ENCODE assay signal across 8 cellular contexts in genomic region chr5:34022131-34022705, GRCh38. TPM values are rescaled to one million over a fixed set of nuclear protein-coding genes. Genes with fewer than 3 reads are reported as not detected.
DNase-seq lines count a peak whose midpoint lies in the region; ATAC-seq and TF ChIP-seq lines count a peak whose summit lies in the region.

No MANE protein-coding gene starts in this region.

- no peaks in the 10 kb centered on the region for H3K9me3 ChIP-seq in MG63
- no peaks in the 10 kb centered on the region for H3K9me3 ChIP-seq in HAP-1

- no peak for TF ChIP-seq CTCF in foreskin keratinocyte (conservative IDR thresholded peaks at IDR 0.05)

- no peak overlapping the region for H3K4me3 ChIP-seq in MG63
- H3K4me3 ChIP-seq in HAP-1: no peak overlapping the region

- DNase-seq in MG63: peak; percentile 28
- DNase-seq in foreskin keratinocyte: peak in 1 of 2 donors; percentile 37
- no peak for DNase-seq in SK-N-DZ (ENCODE audit: low spot score)
- no peak for DNase-seq in NCI-H1694 (lab: John Stamatoyannopoulos, UW)
- DNase-seq in HAP-1 (ENCODE audit: low spot score in 2 of 2): no peak
- no peak for DNase-seq in NCI-H524 (lab: John Stamatoyannopoulos, UW)

- in situ Hi-C loops in HAP-1 (cut with MboI; ENCODE audit: low sequenced_read_pairs): no loop called here

- ATAC-seq in GM18499 (IDR thresholded peaks at IDR 0.05; ENCODE audit: insufficient read depth, unreplicated experiment): peak; percentile 75
- ATAC-seq in GM21717 (IDR thresholded peaks at IDR 0.05; ENCODE audit: unreplicated experiment): peak; percentile 87
- ATAC-seq in foreskin keratinocyte: peak; percentile 68

- H3K4me1 ChIP-seq in foreskin keratinocyte: no peaks in the 10 kb centered on the region
- H3K4me1 ChIP-seq in HAP-1: peaks cover 6% of the 10 kb centered on the region; the same call in 1 of the 2 replicates

- no peaks in the 10 kb centered on the region for H3K36me3 ChIP-seq in MG63
- H3K36me3 ChIP-seq in HAP-1 (replicated peaks): no peaks in the 10 kb centered on the region

- H3K27ac ChIP-seq in foreskin keratinocyte: no peak overlapping the region

- no peaks in the 10 kb centered on the region for H3K27me3 ChIP-seq in MG63
- no peaks in the 10 kb centered on the region for H3K27me3 ChIP-seq in foreskin keratinocyte
- no peaks in the 10 kb centered on the region for H3K27me3 ChIP-seq in HAP-1 (ENCODE audit: low read depth)

RNA-seq across cellular contexts. Expression of gene AMACR, which starts 14.4 kb away (rescaled TPM):
- 4.3 and 26.3 TPM in 2 replicates for total RNA-seq in MG63 (2014; rRNA removed; shearing (Covaris generic); ENCODE audit: low replicate concordance)
- total RNA-seq in foreskin keratinocyte: 11.8 and 15.2 TPM in 2 replicates
- 9.0 and 9.2 TPM in 2 replicates for polyA plus RNA-seq in foreskin keratinocyte
- 6.7 and 7.9 TPM in 2 replicates for polyA plus RNA-seq in SK-N-DZ (2014; cell fraction: cytosol; rRNA removed)
- 2.7 and 3.9 TPM in 2 replicates for polyA plus RNA-seq in SK-N-DZ (2014; cell fraction: nucleus; rRNA removed)

RNA-seq across cellular contexts. Expression of gene C1QTNF3, which starts 20.8 kb away (rescaled TPM):
- total RNA-seq in MG63 (2014; rRNA removed; shearing (Covaris generic); ENCODE audit: low replicate concordance): 1.3 and 3.3 TPM in 2 replicates
- total RNA-seq in foreskin keratinocyte: 0.32 and 0.41 TPM in 2 replicates
- polyA plus RNA-seq in foreskin keratinocyte: 0.16 and 0.30 TPM in 2 replicates
- 1.9 and 2.8 TPM in 2 replicates for polyA plus RNA-seq in SK-N-DZ (2014; cell fraction: cytosol; rRNA removed)
- 14.8 and 19.8 TPM in 2 replicates for polyA plus RNA-seq in SK-N-DZ (2014; cell fraction: nucleus; rRNA removed)

RNA-seq across cellular contexts. Expression of gene SLC45A2, which starts 37.7 kb away (rescaled TPM):
- not detected in 2 replicates for total RNA-seq in MG63 (2014; rRNA removed; shearing (Covaris generic); ENCODE audit: low replicate concordance)
- total RNA-seq in foreskin keratinocyte: not detected in 2 replicates
- not detected in 2 replicates for polyA plus RNA-seq in foreskin keratinocyte
- 0.81 TPM in 1 of 2 replicates, not detected in the other for polyA plus RNA-seq in SK-N-DZ (2014; cell fraction: cytosol; rRNA removed)
- polyA plus RNA-seq in SK-N-DZ (2014; cell fraction: nucleus; rRNA removed): 0.05 and 0.27 TPM in 2 replicates
